ENCODE assay signal across 10 cellular contexts in the genomic region with DNA sequence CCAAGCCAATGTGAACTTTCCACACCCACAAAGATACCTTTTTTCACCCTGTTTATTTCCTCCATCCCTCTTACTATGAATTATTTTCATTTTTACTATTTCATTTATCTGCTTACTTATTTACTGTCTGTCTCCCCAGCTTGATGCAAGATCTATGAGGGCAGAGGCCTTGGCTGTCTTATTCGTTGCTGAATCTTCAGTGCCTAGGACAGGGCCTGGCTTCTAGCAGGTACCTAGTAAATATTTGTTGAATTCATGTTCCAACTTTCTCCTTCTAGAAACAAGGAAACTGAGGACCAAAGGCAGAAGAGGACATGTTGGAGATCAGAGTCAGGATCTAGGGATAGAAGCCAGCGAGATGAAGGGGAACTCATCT. TPM values are rescaled to one million over a fixed set of nuclear protein-coding genes. Genes with fewer than 3 reads are reported as not detected.
DNase-seq lines count a peak whose midpoint lies in the region; ATAC-seq and TF ChIP-seq lines count a peak whose summit lies in the region.
"Had no signal": no experiment of that assay in that cellular context is flagged by ENCODE, and none has a peak within 500 bp of the region (broad histone marks: within the 10 kb centered on the region; RNA-seq: fewer than 3 reads in every experiment).

No MANE protein-coding gene starts in this region.

- peak; percentile 3 to 4 for ATAC-seq in stimulated activated naive B cell treated with anti-CD40 and anti-IgM and Interleukin-4, amounts not matched to agents 10 μg/mL and 1 μg/mL and 100 μg/mL, for 72 hours (replicated peaks)
- ATAC-seq in GM18519 (IDR thresholded peaks at IDR 0.05; ENCODE audit: low FRiP score, unreplicated experiment), result no peak

- H3K36me3 Mint-ChIP-seq in activated CD4-positive, alpha-beta T cell treated with anti-CD3 and anti-CD28 coated beads, Interleukin-2, amount 10 ng/mL, durations not matched to agents 24 days and 14 days (ENCODE audit: low read depth), result no peaks in the 10 kb centered on the region
- no peaks in the 10 kb centered on the region for H3K36me3 Mint-ChIP-seq in stimulated activated naive B cell treated with anti-CD40 and anti-IgM and Interleukin-4, amounts not matched to agents 10 μg/mL and 1 μg/mL and 100 μg/mL, for 72 hours

- intact Hi-C loops in activated CD4-positive, alpha-beta T cell treated with anti-CD3 and anti-CD28 coated beads, Interleukin-2, amount 10 ng/mL, durations not matched to agents 24 days and 14 days (cut with micrococcal nuclease), result loop anchor here (1.0 to 5.0 kb wide), 4 partner anchors 11 to 140 kb away; a partner anchor contains a TSS

- peak overlapping the region; percentile 64 for H3K27ac Mint-ChIP-seq in activated CD4-positive, alpha-beta T cell treated with anti-CD3 and anti-CD28 coated beads, Interleukin-2, amount 10 ng/mL, durations not matched to agents 24 days and 14 days
- no peak overlapping the region for H3K27ac Mint-ChIP-seq in stimulated activated naive B cell treated with anti-CD40 and anti-IgM and Interleukin-4, amounts not matched to agents 10 μg/mL and 1 μg/mL and 100 μg/mL, for 72 hours

- no peak overlapping the region for H2AFZ ChIP-seq in hepatocyte

- H4K20me1 ChIP-seq in hepatocyte (ENCODE audit: insufficient read depth, poor library complexity, severe bottlenecking), result no peaks in the 10 kb centered on the region

- H3K9me2 ChIP-seq in hepatocyte (replicated peaks; ENCODE audit: insufficient read depth), result no peaks in the 10 kb centered on the region

- peaks cover 16% of the 10 kb centered on the region for H3K4me1 Mint-ChIP-seq in activated CD4-positive, alpha-beta T cell treated with anti-CD3 and anti-CD28 coated beads, Interleukin-2, amount 10 ng/mL, durations not matched to agents 24 days and 14 days
- peaks cover 9 to 18% of the 10 kb centered on the region in 2 donors for H3K4me1 Mint-ChIP-seq in stimulated activated naive B cell treated with anti-CD40 and anti-IgM and Interleukin-4, amounts not matched to agents 10 μg/mL and 1 μg/mL and 100 μg/mL, for 72 hours

- H3K27ac ChIP-seq in SJSA1 (no peak overlapping the region), hepatocyte (no peak overlapping the region)

- no peak for TF ChIP-seq CTCF in hepatocyte (IDR thresholded peaks at IDR 0.05; ENCODE audit: poor library complexity)

- peaks cover 21% of the 10 kb centered on the region for H3K4me1 ChIP-seq in SJSA1 (replicated peaks)
- peaks cover 9% of the 10 kb centered on the region for H3K4me1 ChIP-seq in hepatocyte (ENCODE audit: insufficient read depth)

- H3K27me3 ChIP-seq in SJSA1 (replicated peaks) (no peaks in the 10 kb centered on the region), hepatocyte (no peaks in the 10 kb centered on the region)

- DNase-seq in activated CD4-positive, alpha-beta T cell treated with anti-CD3 and anti-CD28 coated beads, Interleukin-2, amount 10 ng/mL, durations not matched to agents 24 days and 14 days, result no peak
- no peak for DNase-seq in activated CD4-positive, alpha-beta T cell treated with anti-CD3 and anti-CD28 coated beads for 1 hour
- DNase-seq in SJSA1 (ENCODE audit: low read depth in 1 of 2, low spot score in 2 of 2), result no peak
- DNase-seq in hepatocyte (ENCODE audit: low spot score), result no peak
- DNase-seq in stimulated activated naive B cell treated with anti-CD40 and anti-IgM and Interleukin-4, amounts not matched to agents 10 μg/mL and 1 μg/mL and 100 μg/mL, for 72 hours, result no peak
- DNase-seq in OCI-M1 (lab: John Stamatoyannopoulos, UW), result no peak
- no peak for DNase-seq in NOMO-1 (lab: John Stamatoyannopoulos, UW; ENCODE audit: unreplicated experiment in 2 of 2)

- peaks cover 5% of the 10 kb centered on the region; the same call in 1 of the 2 replicates for H3K9me3 ChIP-seq in SJSA1 (replicated peaks)
- no peaks in the 10 kb centered on the region for H3K9me3 ChIP-seq in hepatocyte (ENCODE audit: low read depth)

- peaks cover 13% of the 10 kb centered on the region for H3K79me2 ChIP-seq in hepatocyte

- H3K4me2 ChIP-seq in hepatocyte, result peak overlapping the region; percentile 96

- H3K9me3 Mint-ChIP-seq in activated CD4-positive, alpha-beta T cell treated with anti-CD3 and anti-CD28 coated beads, Interleukin-2, amount 10 ng/mL, durations not matched to agents 24 days and 14 days, result no peaks in the 10 kb centered on the region
- no peaks in the 10 kb centered on the region for H3K9me3 Mint-ChIP-seq in stimulated activated naive B cell treated with anti-CD40 and anti-IgM and Interleukin-4, amounts not matched to agents 10 μg/mL and 1 μg/mL and 100 μg/mL, for 72 hours

- 43% methylated on average over 2 of the region's 2 CpGs for WGBS in hepatocyte (ENCODE audit: low lambda C conversion rate, missing lambda C conversion rate)

- no peaks in the 10 kb centered on the region for H3K36me3 ChIP-seq in SJSA1
- no peaks in the 10 kb centered on the region for H3K36me3 ChIP-seq in hepatocyte (replicated peaks; ENCODE audit: insufficient read depth, low read depth)

- peak overlapping the region; percentile 72 for H3K4me3 Mint-ChIP-seq in activated CD4-positive, alpha-beta T cell treated with anti-CD3 and anti-CD28 coated beads, Interleukin-2, amount 10 ng/mL, durations not matched to agents 24 days and 14 days
- peak overlapping the region; percentile 73 to 76 for H3K4me3 Mint-ChIP-seq in stimulated activated naive B cell treated with anti-CD40 and anti-IgM and Interleukin-4, amounts not matched to agents 10 μg/mL and 1 μg/mL and 100 μg/mL, for 72 hours

- peaks cover 32% of the 10 kb centered on the region for H3K27me3 Mint-ChIP-seq in activated CD4-positive, alpha-beta T cell treated with anti-CD3 and anti-CD28 coated beads, Interleukin-2, amount 10 ng/mL, durations not matched to agents 24 days and 14 days
- peaks cover 16 to 32% of the 10 kb centered on the region in 2 donors for H3K27me3 Mint-ChIP-seq in stimulated activated naive B cell treated with anti-CD40 and anti-IgM and Interleukin-4, amounts not matched to agents 10 μg/mL and 1 μg/mL and 100 μg/mL, for 72 hours

- peak overlapping the region; percentile 67; the same call in 1 of the 2 replicates for H3K4me3 ChIP-seq in SJSA1
- H3K4me3 ChIP-seq in hepatocyte, result no peak overlapping the region

RNA-seq across cellular contexts. Expression of a gene that starts 0.5 kb away (rescaled TPM):
- total RNA-seq in activated CD4-positive, alpha-beta T cell treated with anti-CD3 and anti-CD28 coated beads, Interleukin-2, amount 10 ng/mL, durations not matched to agents 24 days and 14 days, result 0.95 and 1.5 TPM in 2 replicates
- total RNA-seq in SJSA1 (2014; rRNA removed; shearing (Covaris generic)), result 2.2 and 2.5 TPM in 2 replicates
- 13.4 and 14.4 TPM in 2 replicates for total RNA-seq in hepatocyte
- 37.2 and 40.6 TPM in 2 replicates for polyA plus RNA-seq in hepatocyte

RNA-seq across cellular contexts. Expression of a gene that starts 11.3 kb away (rescaled TPM):
- 142 and 143 TPM in 2 replicates for total RNA-seq in activated CD4-positive, alpha-beta T cell treated with anti-CD3 and anti-CD28 coated beads, Interleukin-2, amount 10 ng/mL, durations not matched to agents 24 days and 14 days
- 38.2 and 38.8 TPM in 2 replicates for total RNA-seq in SJSA1 (2014; rRNA removed; shearing (Covaris generic))
- total RNA-seq in hepatocyte, result 31.0 and 31.1 TPM in 2 replicates
- 85.6 and 91.0 TPM in 2 replicates for polyA plus RNA-seq in hepatocyte

RNA-seq across cellular contexts. Expression of a gene that starts 42.6 kb away (rescaled TPM):
- 89.3 and 91.4 TPM in 2 replicates for total RNA-seq in activated CD4-positive, alpha-beta T cell treated with anti-CD3 and anti-CD28 coated beads, Interleukin-2, amount 10 ng/mL, durations not matched to agents 24 days and 14 days
- total RNA-seq in SJSA1 (2014; rRNA removed; shearing (Covaris generic)), result 96.6 and 112 TPM in 2 replicates
- 88.1 and 102 TPM in 2 replicates for total RNA-seq in hepatocyte
- polyA plus RNA-seq in hepatocyte, result 86.6 and 92.6 TPM in 2 replicates

RNA-seq across cellular contexts. Expression of a gene that starts 53.4 kb away (rescaled TPM):
- not detected in 2 replicates for total RNA-seq in activated CD4-positive, alpha-beta T cell treated with anti-CD3 and anti-CD28 coated beads, Interleukin-2, amount 10 ng/mL, durations not matched to agents 24 days and 14 days
- total RNA-seq in SJSA1 (2014; rRNA removed; shearing (Covaris generic)), result not detected in 2 replicates
- 5.3 and 14.3 TPM in 2 replicates for total RNA-seq in hepatocyte
- 5.6 and 12.8 TPM in 2 replicates for polyA plus RNA-seq in hepatocyte
- total RNA-seq: activated CD8-positive, alpha-beta memory T cell treated with anti-CD3 and anti-CD28 coated beads for 36 hours had no signal
- polyA plus RNA-seq: AG04450 had no signal
